Comparison of ENCODE assay signal across 8 cellular contexts in genomic region chr10:62817763-62818425, GRCh38. TPM values are rescaled to one million over a fixed set of nuclear protein-coding genes. Genes with fewer than 3 reads are reported as not detected.
DNase-seq lines count a peak whose midpoint lies in the region; ATAC-seq and TF ChIP-seq lines count a peak whose summit lies in the region.

No MANE protein-coding gene starts in this region.

- CTCF ChIA-PET in activated CD8-positive, alpha-beta T cell treated with anti-CD3 and anti-CD28 coated beads, Interleukin-2, amount 10 ng/mL, durations not matched to agents 7 days and 5 days (lab: Charles Lee), result interaction anchor here (0.7 to 5.8 kb wide), 39 partner anchors 11 to 902 kb away, joined by 3 to 98 read pairs (median 5); partner anchors contain the start of gene ADO

- H3K27ac ChIP-seq in ACC112 (ENCODE audit: low read depth, low read length) (no peak overlapping the region), mesendoderm (ENCODE audit: low read depth, low read length) (no peak overlapping the region)

- H2BK120ac ChIP-seq in mesendoderm (ENCODE audit: low read depth, low read length), result no peak overlapping the region

- no peaks in the 10 kb centered on the region for H3K79me1 ChIP-seq in mesendoderm (ENCODE audit: low read length)

- peaks cover 50% of the 10 kb centered on the region for H3K27me3 ChIP-seq in ACC112 (ENCODE audit: insufficient read depth, low read length)
- H3K27me3 ChIP-seq in endocrine pancreas (ENCODE audit: control insufficient read depth, insufficient read depth, low read length), result peaks cover 18% of the 10 kb centered on the region
- peaks cover 26% of the 10 kb centered on the region for H3K27me3 ChIP-seq in mesendoderm (ENCODE audit: insufficient read depth, low read length, poor library complexity)

- no peaks in the 10 kb centered on the region for H3K9me3 Mint-ChIP-seq in activated CD8-positive, alpha-beta T cell treated with anti-CD3 and anti-CD28 coated beads, Interleukin-2, amount 10 ng/mL, durations not matched to agents 7 days and 5 days (ENCODE audit: insufficient read depth)

- peak overlapping the region; percentile 52 for H3K4me2 ChIP-seq in mesendoderm (ENCODE audit: low read length)

- H3K9me3 ChIP-seq in endocrine pancreas (ENCODE audit: control insufficient read depth, low read length), result no peaks in the 10 kb centered on the region

- H2AFZ ChIP-seq in ACC112 (ENCODE audit: low read length, unreplicated experiment), result peak overlapping the region; percentile 65

- H3K4me1 Mint-ChIP-seq in activated CD8-positive, alpha-beta T cell treated with anti-CD3 and anti-CD28 coated beads, Interleukin-2, amount 10 ng/mL, durations not matched to agents 7 days and 5 days (ENCODE audit: low read depth), result peaks cover 46% of the 10 kb centered on the region

- no peaks in the 10 kb centered on the region for H3K79me2 ChIP-seq in ACC112 (ENCODE audit: control insufficient read depth, insufficient read depth, low read length, unreplicated experiment)
- no peaks in the 10 kb centered on the region for H3K79me2 ChIP-seq in mesendoderm (ENCODE audit: control insufficient read depth, insufficient read depth, low read length)

- no peak overlapping the region for H3K18ac ChIP-seq in mesendoderm (ENCODE audit: low read length)

- no peak overlapping the region for H4K5ac ChIP-seq in mesendoderm (ENCODE audit: low read length)

- peak overlapping the region; percentile 81 for H3K4me3 ChIP-seq in ACC112 (ENCODE audit: low read depth, low read length)
- H3K4me3 ChIP-seq in endocrine pancreas (ENCODE audit: control insufficient read depth, insufficient read depth, low read length), result no peak overlapping the region
- H3K4me3 ChIP-seq in mesendoderm (ENCODE audit: low read length), result no peak overlapping the region

- no peaks in the 10 kb centered on the region for H3K36me3 Mint-ChIP-seq in activated CD8-positive, alpha-beta T cell treated with anti-CD3 and anti-CD28 coated beads, Interleukin-2, amount 10 ng/mL, durations not matched to agents 7 days and 5 days (ENCODE audit: low read depth)

- H3K4me3 Mint-ChIP-seq in activated CD8-positive, alpha-beta T cell treated with anti-CD3 and anti-CD28 coated beads, Interleukin-2, amount 10 ng/mL, durations not matched to agents 7 days and 5 days, result peak overlapping the region; percentile 88

- peaks cover 55% of the 10 kb centered on the region for H3K27me3 Mint-ChIP-seq in activated CD8-positive, alpha-beta T cell treated with anti-CD3 and anti-CD28 coated beads, Interleukin-2, amount 10 ng/mL, durations not matched to agents 7 days and 5 days (ENCODE audit: low read depth)

- POLR2A ChIA-PET in activated CD8-positive, alpha-beta T cell treated with anti-CD3 and anti-CD28 coated beads, Interleukin-2, amount 10 ng/mL, durations not matched to agents 7 days and 5 days (lab: Charles Lee), result interaction anchor here (0.9 to 6.0 kb wide), 5 partner anchors 12 to 315 kb away, joined by 4 to 36 read pairs (median 26); partner anchors contain the start of genes ADO and NRBF2

- no CpG with 5 or more reads among the region's 51 CpGs for WGBS in mesendoderm (ENCODE audit: extremely low coverage, insufficient coverage, low lambda C conversion rate)

- no peak overlapping the region for H2AK5ac ChIP-seq in mesendoderm (ENCODE audit: low read length)

- no peak overlapping the region for H3K23ac ChIP-seq in mesendoderm (ENCODE audit: low read length)

- H3K56ac ChIP-seq in mesendoderm (ENCODE audit: low read length), result peak overlapping the region; percentile 22

- peak overlapping the region; percentile 83 for H3K9ac ChIP-seq in endocrine pancreas (ENCODE audit: control insufficient read depth, insufficient read depth, low read length)
- peak overlapping the region; percentile 37 for H3K9ac ChIP-seq in mesendoderm (ENCODE audit: low read length)

- no peak overlapping the region for H2BK5ac ChIP-seq in mesendoderm (ENCODE audit: low read length)

- peaks cover 5% of the 10 kb centered on the region for H3K4me1 ChIP-seq in ACC112 (ENCODE audit: control insufficient read depth, insufficient read depth, low read length, unreplicated experiment)
- H3K4me1 ChIP-seq in endocrine pancreas (ENCODE audit: control insufficient read depth, insufficient read depth, low read length), result no peaks in the 10 kb centered on the region
- no peaks in the 10 kb centered on the region for H3K4me1 ChIP-seq in mesendoderm (ENCODE audit: control insufficient read depth, low read depth, low read length)

- H4K8ac ChIP-seq in mesendoderm (ENCODE audit: low read depth, low read length), result no peak overlapping the region

- no peaks in the 10 kb centered on the region for H3K36me3 ChIP-seq in ACC112 (ENCODE audit: insufficient read depth, low read length)
- H3K36me3 ChIP-seq in endocrine pancreas (ENCODE audit: control insufficient read depth, insufficient read depth, low read length), result no peaks in the 10 kb centered on the region
- H3K36me3 ChIP-seq in mesendoderm (ENCODE audit: control insufficient read depth, insufficient read depth, low read length), result no peaks in the 10 kb centered on the region

- DNase-seq in NCI-H2227 (lab: John Stamatoyannopoulos, UW; ENCODE audit: unreplicated experiment) (peak; percentile 58), mesendoderm (peak; percentile 92)
- DNase-seq in activated CD8-positive, alpha-beta T cell treated with anti-CD3 and anti-CD28 coated beads, Interleukin-2, amount 10 ng/mL, durations not matched to agents 7 days and 5 days, result peak; percentile 74
- DNase-seq in stimulated activated CD8-positive, alpha-beta memory T cell treated with anti-CD3 and anti-CD28 coated beads, Interleukin-4, amount 100 ng/mL, for 24 hours (ENCODE audit: low read depth), result peak; percentile 61

- H2BK15ac ChIP-seq in mesendoderm (replicated peaks; ENCODE audit: low read depth), result no peak overlapping the region

- peak overlapping the region; percentile 97 for H3K27ac Mint-ChIP-seq in activated CD8-positive, alpha-beta T cell treated with anti-CD3 and anti-CD28 coated beads, Interleukin-2, amount 10 ng/mL, durations not matched to agents 7 days and 5 days

- peak; percentile 40 for ATAC-seq in HG02885 (IDR thresholded peaks at IDR 0.05; ENCODE audit: poor library complexity, unreplicated experiment)
- peak; percentile 31 for ATAC-seq in activated CD8-positive, alpha-beta T cell treated with anti-CD3 and anti-CD28 coated beads, Interleukin-2, amount 10 ng/mL, durations not matched to agents 7 days and 5 days

- TF ChIP-seq POLR2A in GM15510 (IDR thresholded peaks at IDR 0.05; ENCODE audit: borderline replicate concordance, extremely low read depth, insufficient read length), result peak; percentile 16

- H3K4ac ChIP-seq in mesendoderm (ENCODE audit: low read depth, low read length), result no peak overlapping the region

RNA-seq across cellular contexts. Expression of gene EGR2, which starts 1.7 kb away (rescaled TPM):
- 1 to 10 TPM in 1 of 2 experiments, under 1 TPM in 1; 0.50 to 1.3 TPM for total RNA-seq in activated CD8-positive, alpha-beta T cell treated with anti-CD3 and anti-CD28 coated beads, Interleukin-2, amount 10 ng/mL, durations not matched to agents 7 days and 5 days
- polyA plus RNA-seq in mesendoderm (2013, experiment 1 of 2), result 0.45 TPM
- polyA plus RNA-seq in mesendoderm (2013, experiment 2 of 2), result 0.55 TPM

RNA-seq across cellular contexts. Expression of gene ADO, which starts 13.4 kb away (rescaled TPM):
- total RNA-seq in activated CD8-positive, alpha-beta T cell treated with anti-CD3 and anti-CD28 coated beads, Interleukin-2, amount 10 ng/mL, durations not matched to agents 7 days and 5 days, result 10 to 100 TPM; 22.2 to 22.6 TPM
- 22.4 TPM for polyA plus RNA-seq in mesendoderm (2013, experiment 1 of 2)
- 22.3 TPM for polyA plus RNA-seq in mesendoderm (2013, experiment 2 of 2)
